Comparison of ENCODE assay signal across 1 cellular context in the genomic region with DNA sequence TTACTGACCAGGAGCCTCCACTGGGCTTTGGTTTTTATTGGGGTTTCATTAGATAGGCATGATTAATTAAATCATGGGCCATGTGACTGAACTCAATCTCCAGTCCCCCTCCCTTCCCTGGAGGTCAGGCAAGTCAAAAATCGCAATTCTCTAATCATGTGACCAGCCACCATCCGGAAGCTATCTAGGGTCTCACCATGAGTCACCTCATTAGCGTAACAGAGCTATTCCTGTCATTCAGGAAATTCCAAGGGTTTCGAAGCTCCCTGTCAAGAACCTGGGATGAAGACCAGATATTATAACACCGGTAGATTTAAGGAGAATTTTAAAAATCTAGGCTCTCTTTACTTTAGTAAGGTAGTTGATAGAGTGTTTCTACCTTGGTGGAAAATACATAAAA.
TF ChIP-seq lines count a peak whose summit lies in the region.

No MANE protein-coding gene starts in this region.

TF ChIP-seq in GM23338, 12 proteins besides CTCF, POLR2A, EP300 and RAD21 (continued from another document):
- TF ChIP-seq STAT1 (IDR thresholded peaks at IDR 0.05; ENCODE audit: unreplicated experiment) (no peak), EZH2phosphoT487 (IDR thresholded peaks at IDR 0.05; ENCODE audit: unreplicated experiment) (no peak), ZNF114 (CRISPR knock-in tag; IDR thresholded peaks at IDR 0.05) (no peak), NANOG (IDR thresholded peaks at IDR 0.05; ENCODE audit: borderline replicate concordance) (0 out of 2 replicates have a peak, but pooled peaks have one; percentile 15), CREB1 (CRISPR knock-in tag; IDR thresholded peaks at IDR 0.05; ENCODE audit: low read depth) (no peak)
- TF ChIP-seq, protein P1, sequence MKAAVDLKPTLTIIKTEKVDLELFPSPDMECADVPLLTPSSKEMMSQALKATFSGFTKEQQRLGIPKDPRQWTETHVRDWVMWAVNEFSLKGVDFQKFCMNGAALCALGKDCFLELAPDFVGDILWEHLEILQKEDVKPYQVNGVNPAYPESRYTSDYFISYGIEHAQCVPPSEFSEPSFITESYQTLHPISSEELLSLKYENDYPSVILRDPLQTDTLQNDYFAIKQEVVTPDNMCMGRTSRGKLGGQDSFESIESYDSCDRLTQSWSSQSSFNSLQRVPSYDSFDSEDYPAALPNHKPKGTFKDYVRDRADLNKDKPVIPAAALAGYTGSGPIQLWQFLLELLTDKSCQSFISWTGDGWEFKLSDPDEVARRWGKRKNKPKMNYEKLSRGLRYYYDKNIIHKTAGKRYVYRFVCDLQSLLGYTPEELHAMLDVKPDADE (IDR thresholded peaks at IDR 0.05) = peak; percentile 29; the same call in 1 of the 2 replicates
- TF ChIP-seq, protein P2, sequence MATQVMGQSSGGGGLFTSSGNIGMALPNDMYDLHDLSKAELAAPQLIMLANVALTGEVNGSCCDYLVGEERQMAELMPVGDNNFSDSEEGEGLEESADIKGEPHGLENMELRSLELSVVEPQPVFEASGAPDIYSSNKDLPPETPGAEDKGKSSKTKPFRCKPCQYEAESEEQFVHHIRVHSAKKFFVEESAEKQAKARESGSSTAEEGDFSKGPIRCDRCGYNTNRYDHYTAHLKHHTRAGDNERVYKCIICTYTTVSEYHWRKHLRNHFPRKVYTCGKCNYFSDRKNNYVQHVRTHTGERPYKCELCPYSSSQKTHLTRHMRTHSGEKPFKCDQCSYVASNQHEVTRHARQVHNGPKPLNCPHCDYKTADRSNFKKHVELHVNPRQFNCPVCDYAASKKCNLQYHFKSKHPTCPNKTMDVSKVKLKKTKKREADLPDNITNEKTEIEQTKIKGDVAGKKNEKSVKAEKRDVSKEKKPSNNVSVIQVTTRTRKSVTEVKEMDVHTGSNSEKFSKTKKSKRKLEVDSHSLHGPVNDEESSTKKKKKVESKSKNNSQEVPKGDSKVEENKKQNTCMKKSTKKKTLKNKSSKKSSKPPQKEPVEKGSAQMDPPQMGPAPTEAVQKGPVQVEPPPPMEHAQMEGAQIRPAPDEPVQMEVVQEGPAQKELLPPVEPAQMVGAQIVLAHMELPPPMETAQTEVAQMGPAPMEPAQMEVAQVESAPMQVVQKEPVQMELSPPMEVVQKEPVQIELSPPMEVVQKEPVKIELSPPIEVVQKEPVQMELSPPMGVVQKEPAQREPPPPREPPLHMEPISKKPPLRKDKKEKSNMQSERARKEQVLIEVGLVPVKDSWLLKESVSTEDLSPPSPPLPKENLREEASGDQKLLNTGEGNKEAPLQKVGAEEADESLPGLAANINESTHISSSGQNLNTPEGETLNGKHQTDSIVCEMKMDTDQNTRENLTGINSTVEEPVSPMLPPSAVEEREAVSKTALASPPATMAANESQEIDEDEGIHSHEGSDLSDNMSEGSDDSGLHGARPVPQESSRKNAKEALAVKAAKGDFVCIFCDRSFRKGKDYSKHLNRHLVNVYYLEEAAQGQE (IDR thresholded peaks at IDR 0.05; ENCODE audit: unreplicated experiment) = no peak
